1 cellular context compared by ENCODE assay signal in genomic region chr2:152384992-152385391, GRCh38.
A peak's percentile ranks its signal among the peaks of the same experiment; 100 is the strongest.
TF ChIP-seq lines count a peak whose summit lies in the region.

No MANE protein-coding gene starts in this region.

TF ChIP-seq in HepG2, 621 proteins besides CTCF, POLR2A, EP300 and RAD21 (continued from another document):
- TF ChIP-seq PBX2 (CRISPR knock-in tag; IDR thresholded peaks at IDR 0.05) (no peak), CEBPB (IDR thresholded peaks at IDR 0.05; ENCODE audit: borderline replicate concordance, low read depth, low read length) (peak; percentile 81; the same call in 1 of the 2 replicates), SUZ12 (IDR thresholded peaks at IDR 0.05; ENCODE audit: low read depth, low read length) (no peak), TAF1 (CRISPR knock-in tag; IDR thresholded peaks at IDR 0.05) (no peak), TGIF2 (CRISPR knock-in tag; IDR thresholded peaks at IDR 0.05) (no peak), JUN (CRISPR knock-in tag; IDR thresholded peaks at IDR 0.05) (no peak), TBX2 (CRISPR knock-in tag; IDR thresholded peaks at IDR 0.05; ENCODE audit: borderline replicate concordance) (peak; percentile 13; the same call in 1 of the 2 replicates), ZNF296 (CRISPR knock-in tag; conservative IDR thresholded peaks at IDR 0.05) (no peak), ZNF329 (CRISPR knock-in tag; IDR thresholded peaks at IDR 0.05; ENCODE audit: low read depth) (no peak), GZF1 (CRISPR knock-in tag; IDR thresholded peaks at IDR 0.05) (no peak), CHD2 (IDR thresholded peaks at IDR 0.05; ENCODE audit: low read depth, low read length) (no peak), ZNF12 (CRISPR knock-in tag; IDR thresholded peaks at IDR 0.05) (no peak), RBAK (CRISPR knock-in tag; IDR thresholded peaks at IDR 0.05) (no peak), U2AF1 (optimal IDR thresholded peaks at IDR 0.05; ENCODE audit: low read depth, low read length) (no peak), ZBTB49 (CRISPR knock-in tag; IDR thresholded peaks at IDR 0.05; ENCODE audit: borderline replicate concordance) (no peak), TOPORS (CRISPR knock-in tag; IDR thresholded peaks at IDR 0.05) (no peak), ZFP1 (CRISPR knock-in tag; IDR thresholded peaks at IDR 0.05) (no peak), SNAI1 (CRISPR knock-in tag; IDR thresholded peaks at IDR 0.05; ENCODE audit: borderline replicate concordance) (no peak), EED (CRISPR knock-in tag; IDR thresholded peaks at IDR 0.05) (no peak), FOXA1 (IDR thresholded peaks at IDR 0.05) (no peak), FOXA1 (CRISPR knock-in tag; IDR thresholded peaks at IDR 0.05) (0 out of 2 replicates have a peak, but pooled peaks have one; percentile 15), ZNF407 (CRISPR knock-in tag; IDR thresholded peaks at IDR 0.05; ENCODE audit: not compliant biosample characterization) (no peak), SCMH1 (CRISPR knock-in tag; IDR thresholded peaks at IDR 0.05; ENCODE audit: borderline replicate concordance) (no peak), TRIM24 (CRISPR knock-in tag; IDR thresholded peaks at IDR 0.05) (no peak), DRAP1 (CRISPR knock-in tag; IDR thresholded peaks at IDR 0.05) (no peak), ATAD3A (CRISPR knock-in tag; IDR thresholded peaks at IDR 0.05) (no peak), KDM6A (CRISPR knock-in tag; IDR thresholded peaks at IDR 0.05; ENCODE audit: low read depth) (no peak), ELK4 (CRISPR knock-in tag; IDR thresholded peaks at IDR 0.05; ENCODE audit: borderline replicate concordance) (no peak), ZNF557 (CRISPR knock-in tag; IDR thresholded peaks at IDR 0.05) (no peak), SAP130 (CRISPR knock-in tag; IDR thresholded peaks at IDR 0.05; ENCODE audit: low read depth) (0 out of 2 replicates have a peak, but pooled peaks have one; percentile 22), NR2F6 (IDR thresholded peaks at IDR 0.05) (peak; percentile 61), NR2F6 (CRISPR knock-in tag; IDR thresholded peaks at IDR 0.05) (peak; percentile 57), BCLAF1 (IDR thresholded peaks at IDR 0.05) (no peak), ZNF740 (CRISPR knock-in tag; IDR thresholded peaks at IDR 0.05) (no peak)
- TF ChIP-seq, protein P1, sequence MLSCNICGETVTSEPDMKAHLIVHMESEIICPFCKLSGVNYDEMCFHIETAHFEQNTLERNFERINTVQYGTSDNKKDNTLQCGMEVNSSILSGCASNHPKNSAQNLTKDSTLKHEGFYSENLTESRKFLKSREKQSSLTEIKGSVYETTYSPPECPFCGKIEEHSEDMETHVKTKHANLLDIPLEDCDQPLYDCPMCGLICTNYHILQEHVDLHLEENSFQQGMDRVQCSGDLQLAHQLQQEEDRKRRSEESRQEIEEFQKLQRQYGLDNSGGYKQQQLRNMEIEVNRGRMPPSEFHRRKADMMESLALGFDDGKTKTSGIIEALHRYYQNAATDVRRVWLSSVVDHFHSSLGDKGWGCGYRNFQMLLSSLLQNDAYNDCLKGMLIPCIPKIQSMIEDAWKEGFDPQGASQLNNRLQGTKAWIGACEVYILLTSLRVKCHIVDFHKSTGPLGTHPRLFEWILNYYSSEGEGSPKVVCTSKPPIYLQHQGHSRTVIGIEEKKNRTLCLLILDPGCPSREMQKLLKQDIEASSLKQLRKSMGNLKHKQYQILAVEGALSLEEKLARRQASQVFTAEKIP (CRISPR knock-in tag; IDR thresholded peaks at IDR 0.05; ENCODE audit: borderline replicate concordance): no peak
- TF ChIP-seq, protein P2, sequence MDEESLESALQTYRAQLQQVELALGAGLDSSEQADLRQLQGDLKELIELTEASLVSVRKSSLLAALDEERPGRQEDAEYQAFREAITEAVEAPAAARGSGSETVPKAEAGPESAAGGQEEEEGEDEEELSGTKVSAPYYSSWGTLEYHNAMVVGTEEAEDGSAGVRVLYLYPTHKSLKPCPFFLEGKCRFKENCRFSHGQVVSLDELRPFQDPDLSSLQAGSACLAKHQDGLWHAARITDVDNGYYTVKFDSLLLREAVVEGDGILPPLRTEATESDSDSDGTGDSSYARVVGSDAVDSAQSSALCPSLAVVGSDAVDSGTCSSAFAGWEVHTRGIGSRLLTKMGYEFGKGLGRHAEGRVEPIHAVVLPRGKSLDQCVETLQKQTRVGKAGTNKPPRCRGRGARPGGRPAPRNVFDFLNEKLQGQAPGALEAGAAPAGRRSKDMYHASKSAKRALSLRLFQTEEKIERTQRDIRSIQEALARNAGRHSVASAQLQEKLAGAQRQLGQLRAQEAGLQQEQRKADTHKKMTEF (CRISPR knock-in tag; IDR thresholded peaks at IDR 0.05): 0 out of 2 replicates have a peak, but pooled peaks have one; percentile 31
- TF ChIP-seq, protein P3, sequence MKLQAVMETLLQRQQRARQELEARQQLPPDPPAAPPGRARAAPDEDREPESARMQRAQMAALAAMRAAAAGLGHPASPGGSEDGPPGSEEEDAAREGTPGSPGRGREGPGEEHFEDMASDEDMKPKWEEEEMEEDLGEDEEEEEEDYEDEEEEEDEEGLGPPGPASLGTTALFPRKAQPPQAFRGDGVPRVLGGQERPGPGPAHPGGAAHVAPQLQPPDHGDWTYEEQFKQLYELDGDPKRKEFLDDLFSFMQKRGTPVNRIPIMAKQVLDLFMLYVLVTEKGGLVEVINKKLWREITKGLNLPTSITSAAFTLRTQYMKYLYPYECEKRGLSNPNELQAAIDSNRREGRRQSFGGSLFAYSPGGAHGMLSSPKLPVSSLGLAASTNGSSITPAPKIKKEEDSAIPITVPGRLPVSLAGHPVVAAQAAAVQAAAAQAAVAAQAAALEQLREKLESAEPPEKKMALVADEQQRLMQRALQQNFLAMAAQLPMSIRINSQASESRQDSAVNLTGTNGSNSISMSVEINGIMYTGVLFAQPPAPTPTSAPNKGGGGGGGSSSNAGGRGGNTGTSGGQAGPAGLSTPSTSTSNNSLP (IDR thresholded peaks at IDR 0.05; ENCODE audit: low read depth, low read length): no peak
TF ChIP-seq in HepG2: peak in this region for 53.
